25 cellular contexts compared by ENCODE assay signal in genomic region chr4:39660757-39661156, GRCh38.
"Had no signal": no experiment of that assay in that cellular context is flagged by ENCODE, and none has a peak within 500 bp of the region (broad histone marks: within the 10 kb centered on the region; RNA-seq: fewer than 3 reads in every experiment).

No MANE protein-coding gene starts in this region.

- H3K36me3 ChIP-seq: neural progenitor cell, ovary, right lobe of liver, sigmoid colon, stomach, thoracic aorta, thyroid gland, tibial nerve, upper lobe of left lung, vagina had no signal

- H3K9ac ChIP-seq: neural progenitor cell, parathyroid adenoma had no signal

- H3K79me2 ChIP-seq: parathyroid adenoma had no signal

- FAIRE-seq: small intestine, urothelium cell line had no signal

- H2AFZ ChIP-seq: neural progenitor cell, parathyroid adenoma had no signal

- ATAC-seq: natural killer cell; psoas muscle; right cardiac atrium; right lobe of liver; stimulated activated naive B cell treated with anti-CD40 and anti-IgM and Interleukin-4, amounts not matched to agents 10 μg/mL and 1 μg/mL and 100 μg/mL, for 72 hours had no signal

- DNase-seq: natural killer cell; occipital lobe; ovary; posterior cingulate gyrus; psoas muscle; right cardiac atrium; right lobe of liver; sigmoid colon; small intestine; stimulated activated CD4-positive, alpha-beta T cell treated with anti-CD3 and anti-CD28 coated beads, Interleukin-15, amount 100 ng/mL, for 24 hours; stimulated activated CD4-positive, alpha-beta T cell treated with anti-CD3 and anti-CD28 coated beads, Interleukin-2, amount 100 ng/mL, for 24 hours; stimulated activated CD4-positive, alpha-beta T cell treated with anti-CD3 and anti-CD28 coated beads, Interleukin-2, amount 100 ng/mL, for 48 hours; stimulated activated CD4-positive, alpha-beta T cell treated with anti-CD3 and anti-CD28 coated beads, Interleukin-4, amount 100 ng/mL, for 24 hours; stimulated activated naive B cell treated with anti-CD40 and anti-IgM and Interleukin-4, amounts not matched to agents 10 μg/mL and 1 μg/mL and 100 μg/mL, for 72 hours; stimulated activated naive CD4-positive, alpha-beta T cell treated with Interleukin-2 at 50 U/mL for 16 hours; stomach; thyroid gland; trophoblast cell; upper lobe of left lung had no signal

- H3K27me3 ChIP-seq: neural progenitor cell, ovary, right lobe of liver, sigmoid colon, stomach, thyroid gland, tibial nerve, upper lobe of left lung, vagina had no signal

- H3K9me3 ChIP-seq: ovary, psoas muscle, right lobe of liver, sigmoid colon, stomach, thoracic aorta, thyroid gland, tibial nerve, upper lobe of left lung, vagina had no signal

- H3K4me1 ChIP-seq: neural progenitor cell, parathyroid adenoma, psoas muscle, sigmoid colon, stomach, thyroid gland, tibial nerve, upper lobe of left lung, vagina had no signal

- H3K4me2 ChIP-seq: neural progenitor cell had no signal

- H3K4me3 ChIP-seq: neural progenitor cell, ovary, psoas muscle, right lobe of liver, sigmoid colon, stomach, thoracic aorta, thyroid gland, tibial nerve, upper lobe of left lung, vagina had no signal

- H3K27ac ChIP-seq: neural progenitor cell, ovary, parathyroid adenoma, psoas muscle, right lobe of liver, sigmoid colon, stomach, thoracic aorta, thyroid gland, tibial nerve, upper lobe of left lung, vagina had no signal
